11 cellular contexts compared by ENCODE assay signal in genomic region chr9:99181621-99182020, GRCh38. TPM values are rescaled to one million over a fixed set of nuclear protein-coding genes. Genes with fewer than 3 reads are reported as not detected.
DNase-seq lines count a peak whose midpoint lies in the region; ATAC-seq and TF ChIP-seq lines count a peak whose summit lies in the region.
"Had no signal": no experiment of that assay in that cellular context is flagged by ENCODE, and none has a peak within 500 bp of the region (broad histone marks: within the 10 kb centered on the region; RNA-seq: fewer than 3 reads in every experiment).

No MANE protein-coding gene starts in this region.

- H3K27ac Mint-ChIP-seq in stimulated activated effector memory CD8-positive, alpha-beta T cell treated with anti-CD3 and anti-CD28 coated beads, Interleukin-12 subunit alpha, Interleukin-12 subunit beta, amount 100 ng/mL, for 72 hours = peak overlapping the region; percentile 93

- no peaks in the 10 kb centered on the region for H3K27me3 ChIP-seq in body of pancreas

- H3K36me3 Mint-ChIP-seq in stimulated activated effector memory CD8-positive, alpha-beta T cell treated with anti-CD3 and anti-CD28 coated beads, Interleukin-12 subunit alpha, Interleukin-12 subunit beta, amount 100 ng/mL, for 72 hours = peaks cover 4% of the 10 kb centered on the region

- H3K9me3 ChIP-seq in body of pancreas = no peaks in the 10 kb centered on the region

- no peaks in the 10 kb centered on the region for H3K36me3 ChIP-seq in body of pancreas (replicated peaks in 1 of 2; ENCODE audit: insufficient read depth in 1 of 2, low read depth in 2 of 2)

- no peak overlapping the region for H3K27ac ChIP-seq in body of pancreas

- H3K9me3 Mint-ChIP-seq in stimulated activated effector memory CD8-positive, alpha-beta T cell treated with anti-CD3 and anti-CD28 coated beads, Interleukin-12 subunit alpha, Interleukin-12 subunit beta, amount 100 ng/mL, for 72 hours = no peaks in the 10 kb centered on the region

- 48 to 80% methylated on average over 4 of the region's 4 CpGs for WGBS in body of pancreas, 2 donors

- DNase-seq in activated T-cell treated with anti-CD3 and anti-CD28 coated beads for 24 hours (ENCODE audit: low read depth) (peak; percentile 11), activated T-cell treated with anti-CD3 and anti-CD28 coated beads for 4 hours (no peak), body of pancreas (no peak), NCI-H82 treated with DMSO at 0.1 percent for 48 hours (lab: John Stamatoyannopoulos, UW; ENCODE audit: unreplicated experiment) (no peak), posterior cingulate gyrus (no peak)
- peak; percentile 37 to 52 for DNase-seq in activated T-cell treated with anti-CD3 and anti-CD28 coated beads, Interleukin-2, amount 50 U/mL, for 48 hours
- DNase-seq in stimulated activated effector memory CD8-positive, alpha-beta T cell treated with anti-CD3 and anti-CD28 coated beads, Interleukin-12 subunit alpha, Interleukin-12 subunit beta, amount 100 ng/mL, for 72 hours (ENCODE audit: low spot score in 2 of 2) = peak; percentile 18 to 71
- DNase-seq: C1 segment of cervical spinal cord, cortex of kidney, RPMI8226 had no signal

- ATAC-seq in HG03066 (IDR thresholded peaks at IDR 0.05; ENCODE audit: low read depth, unreplicated experiment) = peak; percentile 36
- ATAC-seq in stimulated activated effector memory CD8-positive, alpha-beta T cell treated with anti-CD3 and anti-CD28 coated beads, Interleukin-12 subunit alpha, Interleukin-12 subunit beta, amount 100 ng/mL, for 72 hours = peak; percentile 44
- no peak for ATAC-seq in body of pancreas

- H3K4me1 ChIP-seq in body of pancreas = peaks cover 13% of the 10 kb centered on the region

- peak overlapping the region; percentile 54 for H3K4me3 Mint-ChIP-seq in stimulated activated effector memory CD8-positive, alpha-beta T cell treated with anti-CD3 and anti-CD28 coated beads, Interleukin-12 subunit alpha, Interleukin-12 subunit beta, amount 100 ng/mL, for 72 hours

- TF ChIP-seq POLR2A in body of pancreas (IDR thresholded peaks at IDR 0.05) = no peak

- H3K4me1 Mint-ChIP-seq in stimulated activated effector memory CD8-positive, alpha-beta T cell treated with anti-CD3 and anti-CD28 coated beads, Interleukin-12 subunit alpha, Interleukin-12 subunit beta, amount 100 ng/mL, for 72 hours = peaks cover 76% of the 10 kb centered on the region

- no peak overlapping the region for H3K4me3 ChIP-seq in body of pancreas

- intact Hi-C loops in body of pancreas (cut with DNase I) = no loop called here
- intact Hi-C loops in posterior cingulate gyrus (cut with DNase I) = loop anchor here (5.0 to 10.0 kb wide), 2 partner anchors 83 to 1141 kb away; no protein-coding TSS in a partner anchor

- TF ChIP-seq CTCF in body of pancreas (IDR thresholded peaks at IDR 0.05) = no peak

RNA-seq across cellular contexts. Expression of gene ALG2, which starts 40.1 kb away (rescaled TPM):
- total RNA-seq in body of pancreas = 10 to 100 TPM; 52.1 to 58.6 TPM

RNA-seq across cellular contexts. Expression of gene SEC61B, which starts 40.5 kb away (rescaled TPM):
- 100 to 1,000 TPM in 1 of 2 donors, 10 to 100 TPM in 1; 86.6 to 104 TPM for total RNA-seq in body of pancreas

Comparison
In these comparisons a context has a peak if more than half of its experiments do, and no peak if none do; other contexts are left out.
1. DNase-seq: peak in activated T-cell treated with anti-CD3 and anti-CD28 coated beads for 24 hours (single experiment), activated T-cell treated with anti-CD3 and anti-CD28 coated beads, Interleukin-2, amount 50 U/mL, for 48 hours (2 of 2) and stimulated activated effector memory CD8-positive, alpha-beta T cell treated with anti-CD3 and anti-CD28 coated beads, Interleukin-12 subunit alpha, Interleukin-12 subunit beta, amount 100 ng/mL, for 72 hours (2 of 2); none in activated T-cell treated with anti-CD3 and anti-CD28 coated beads for 4 hours (single experiment), body of pancreas (0 of 4), NCI-H82 treated with DMSO at 0.1 percent for 48 hours (single experiment) and posterior cingulate gyrus (0 of 10).